In genomic region chr19:30144242-30144758, GRCh38 we compare ENCODE assay signal across 19 cellular contexts.
"Had no signal": no experiment of that assay in that cellular context is flagged by ENCODE, and none has a peak within 500 bp of the region (broad histone marks: within the 10 kb centered on the region; RNA-seq: fewer than 3 reads in every experiment).

No MANE protein-coding gene starts in this region.

- H3K4me1 ChIP-seq: adrenal gland, ascending aorta, left ventricle myocardium inferior, upper lobe of left lung had no signal

- H3K4me3 ChIP-seq: adrenal gland, ascending aorta, hepatocyte, left ventricle myocardium inferior, upper lobe of left lung had no signal

- H3K27ac ChIP-seq: adrenal gland, ascending aorta, brain microvascular endothelial cell, hepatocyte, left ventricle myocardium inferior, upper lobe of left lung had no signal

- ATAC-seq: esophagus mucosa, natural killer cell, WTC11 had no signal

- H3K36me3 ChIP-seq: adrenal gland, ascending aorta, brain microvascular endothelial cell, left ventricle myocardium inferior, upper lobe of left lung had no signal

- H3K27me3 ChIP-seq: adrenal gland, ascending aorta, brain microvascular endothelial cell, hepatocyte had no signal

- DNase-seq: activated naive CD4-positive, alpha-beta T cell; activated T-cell treated with anti-CD3 and anti-CD28 coated beads, Interleukin-2, amount 50 U/mL, for 1 hour; adrenal gland; brain microvascular endothelial cell; central memory CD4-positive, alpha-beta T cell; effector memory CD4-positive, alpha-beta T cell; glutamatergic neuron; immature natural killer cell; left ventricle myocardium inferior; mammary epithelial cell; natural killer cell; stimulated activated CD4-positive, alpha-beta T cell treated with anti-CD3 and anti-CD28 coated beads, Interleukin-4, amount 100 ng/mL, for 24 hours; stimulated activated naive CD4-positive, alpha-beta T cell treated with Interleukin-2 at 50 U/mL for 16 hours; T-helper 9 cell; upper lobe of left lung had no signal

- H3K9me3 ChIP-seq: adrenal gland, ascending aorta, left ventricle myocardium inferior, upper lobe of left lung had no signal
